In genomic region chr20:15860850-15861249, GRCh38 we compare ENCODE assay signal across 33 cellular contexts.
"Had no signal": no experiment of that assay in that cellular context is flagged by ENCODE, and none has a peak within 500 bp of the region (broad histone marks: within the 10 kb centered on the region; RNA-seq: fewer than 3 reads in every experiment).

No MANE protein-coding gene starts in this region.

- H3K9me3 ChIP-seq: esophagus squamous epithelium, gastroesophageal sphincter, heart right ventricle had no signal

- H3K27me3 ChIP-seq: brain microvascular endothelial cell, esophagus squamous epithelium, gastroesophageal sphincter, heart right ventricle had no signal

- H3K27me3 Mint-ChIP-seq: activated CD4-positive, alpha-beta T cell treated with anti-CD3 and anti-CD28 coated beads for 36 hours; activated CD8-positive, alpha-beta T cell treated with anti-CD3 and anti-CD28 coated beads for 36 hours; activated naive CD8-positive, alpha-beta T cell; activated T-helper 17 cell treated with anti-CD3 and anti-CD28 coated beads, Interleukin-2, amount 50 U/mL, for 72 hours; effector memory CD8-positive, alpha-beta T cell; T-cell had no signal

- H3K4me1 ChIP-seq: esophagus squamous epithelium, gastroesophageal sphincter, heart right ventricle had no signal

- DNase-seq: activated CD4-positive, alpha-beta T cell treated with anti-CD3 and anti-CD28 coated beads for 36 hours; activated CD4-positive, alpha-beta T cell treated with anti-CD3 and anti-CD28 coated beads, Interleukin-2, amount 50 U/mL, for 1 hour; activated CD4-positive, alpha-beta T cell treated with anti-CD3 and anti-CD28 coated beads, Interleukin-2, amount 50 U/mL, for 48 hours; activated CD4-positive, CD25-positive, alpha-beta regulatory T cell; activated CD4-positive, CD25-positive, alpha-beta regulatory T cell treated with anti-CD3 and anti-CD28 coated beads, Interleukin-2, amount 50 U/mL, for 72 hours; activated CD8-positive, alpha-beta memory T cell treated with anti-CD3 and anti-CD28 coated beads for 24 hours; activated CD8-positive, alpha-beta T cell treated with anti-CD3 and anti-CD28 coated beads for 36 hours; activated effector memory CD4-positive, alpha-beta T cell treated with Interleukin-2 at 50 U/mL for 16 hours; activated gamma-delta T cell treated with Interleukin-2 at 50 U/mL for 16 hours; activated naive CD4-positive, alpha-beta T cell treated with anti-CD3 and anti-CD28 coated beads, Interleukin-2, amount 50 U/mL, for 16 hours; activated naive CD4-positive, alpha-beta T cell treated with Interleukin-2 at 50 U/mL for 16 hours; activated T-cell treated with anti-CD3 and anti-CD28 coated beads, Interleukin-2, amount 50 U/mL, for 4 hours; amniotic stem cell; anterior cingulate cortex; brain microvascular endothelial cell; caudate nucleus; cortex of kidney; dermis blood vessel endothelial cell; effector CD4-positive, alpha-beta T cell; effector memory CD8-positive, alpha-beta T cell; erythroblast; esophagus squamous epithelium; foreskin melanocyte; heart right ventricle; T-cell; T1000 had no signal

- H3K4me3 Mint-ChIP-seq: activated CD4-positive, alpha-beta T cell treated with anti-CD3 and anti-CD28 coated beads for 36 hours; activated CD8-positive, alpha-beta T cell treated with anti-CD3 and anti-CD28 coated beads for 36 hours; activated naive CD8-positive, alpha-beta T cell; activated T-cell treated with anti-CD3 and anti-CD28 coated beads, Interleukin-2, amount 50 U/mL, for 4 hours; activated T-helper 17 cell treated with anti-CD3 and anti-CD28 coated beads, Interleukin-2, amount 50 U/mL, for 72 hours; effector memory CD8-positive, alpha-beta T cell; T-cell; T-helper 1 cell treated with Interleukin-12 subunit alpha and Interleukin-12 subunit beta and Interleukin-4 antibody, amounts not matched to agents 30 μg/mL and 1 μg/mL, for 36 hours; T-helper 2 cell treated with Interferon-gamma antibody and Interleukin-4, amounts not matched to agents 5 μg/mL and 100 μg/mL, for 36 hours had no signal

- H3K4me1 Mint-ChIP-seq: activated CD4-positive, alpha-beta T cell treated with anti-CD3 and anti-CD28 coated beads for 36 hours; activated T-helper 17 cell treated with anti-CD3 and anti-CD28 coated beads, Interleukin-2, amount 50 U/mL, for 72 hours had no signal

- H3K36me3 Mint-ChIP-seq: activated naive CD8-positive, alpha-beta T cell; T-cell had no signal

- FAIRE-seq: astrocyte, colon had no signal

- H3K4me3 ChIP-seq: esophagus squamous epithelium, gastroesophageal sphincter, heart right ventricle had no signal

- H3K36me3 ChIP-seq: brain microvascular endothelial cell, esophagus squamous epithelium, gastroesophageal sphincter, heart right ventricle had no signal

- H3K27ac Mint-ChIP-seq: activated CD4-positive, alpha-beta T cell treated with anti-CD3 and anti-CD28 coated beads for 36 hours; activated CD8-positive, alpha-beta T cell treated with anti-CD3 and anti-CD28 coated beads for 36 hours; activated naive CD8-positive, alpha-beta T cell; activated T-helper 17 cell treated with anti-CD3 and anti-CD28 coated beads, Interleukin-2, amount 50 U/mL, for 72 hours; effector memory CD8-positive, alpha-beta T cell; T-cell; T-helper 1 cell treated with Interleukin-12 subunit alpha and Interleukin-12 subunit beta and Interleukin-4 antibody, amounts not matched to agents 30 μg/mL and 1 μg/mL, for 36 hours; T-helper 2 cell treated with Interferon-gamma antibody and Interleukin-4, amounts not matched to agents 5 μg/mL and 100 μg/mL, for 36 hours had no signal

- ATAC-seq: activated CD4-positive, alpha-beta T cell treated with anti-CD3 and anti-CD28 coated beads for 36 hours; activated CD8-positive, alpha-beta T cell treated with anti-CD3 and anti-CD28 coated beads for 36 hours; activated T-cell treated with anti-CD3 and anti-CD28 coated beads, Interleukin-2, amount 50 U/mL, for 4 hours; activated T-helper 17 cell treated with anti-CD3 and anti-CD28 coated beads, Interleukin-2, amount 50 U/mL, for 72 hours; effector memory CD8-positive, alpha-beta T cell; gastroesophageal sphincter; heart right ventricle; T-cell had no signal

- H3K27ac ChIP-seq: brain microvascular endothelial cell, esophagus squamous epithelium, gastroesophageal sphincter, heart right ventricle had no signal
